8 cellular contexts compared by ENCODE assay signal in the genomic region with DNA sequence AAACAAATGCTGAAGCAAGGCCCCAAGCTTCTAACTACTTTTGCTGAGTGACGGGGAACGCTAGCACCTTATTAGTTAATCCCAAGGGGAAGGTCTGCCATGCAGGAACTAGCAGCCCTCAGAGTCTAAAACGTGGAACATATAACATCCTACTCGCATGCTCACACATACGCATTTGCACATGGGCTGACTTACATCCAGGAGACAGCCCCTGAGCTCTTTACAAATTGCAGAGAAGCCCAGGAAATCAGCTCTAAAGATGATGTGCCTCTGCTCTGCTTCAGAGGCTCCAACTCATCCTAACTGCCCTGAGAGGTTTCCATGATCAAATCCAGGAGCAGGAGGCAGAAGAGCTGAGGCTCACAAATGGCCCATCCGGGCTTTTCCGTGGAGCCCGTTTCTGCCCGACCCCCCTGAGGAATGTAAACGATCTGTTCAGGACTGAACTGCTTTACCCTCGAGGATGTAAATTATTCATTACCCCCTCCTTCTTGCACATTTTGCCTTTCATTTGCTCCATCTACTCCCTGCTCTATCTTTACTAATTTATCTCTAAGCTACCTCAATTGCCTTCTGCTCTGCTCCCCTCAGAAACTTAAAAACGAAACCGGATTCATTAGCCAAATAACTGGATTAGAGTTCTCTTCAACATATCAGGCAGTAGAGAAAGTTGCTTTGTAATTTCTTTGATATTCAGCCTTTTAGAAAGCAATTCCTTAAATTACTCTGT.
DNase-seq lines count a peak whose midpoint lies in the region; ATAC-seq and TF ChIP-seq lines count a peak whose summit lies in the region.

No MANE protein-coding gene starts in this region.

- no peaks in the 10 kb centered on the region for H3K4me1 ChIP-seq in upper lobe of right lung

- no peak overlapping the region for H3K27ac Mint-ChIP-seq in CD4-positive, alpha-beta T cell

- TF ChIP-seq CTCF in CD4-positive, alpha-beta T cell (IDR thresholded peaks at IDR 0.05) = no peak
- TF ChIP-seq CTCF in astrocyte of the cerebellum (IDR thresholded peaks at IDR 0.05; ENCODE audit: low read depth, low read length, missing control alignments) (no peak), lower leg skin (IDR thresholded peaks at IDR 0.05) (no peak), upper lobe of right lung (IDR thresholded peaks at IDR 0.05) (no peak)

- H3K36me3 Mint-ChIP-seq in CD4-positive, alpha-beta T cell (ENCODE audit: low read depth) = no peaks in the 10 kb centered on the region

- WGBS in lower leg skin, 2 donors = 32 to 37% methylated on average over 13 of the region's 13 CpGs

- H3K4me1 Mint-ChIP-seq in CD4-positive, alpha-beta T cell (ENCODE audit: low read depth) = peaks cover 5% of the 10 kb centered on the region

- peak overlapping the region; percentile 18 for H3K4me3 ChIP-seq in astrocyte of the cerebellum (ENCODE audit: low read depth, low read length)
- peak overlapping the region; percentile 28 for H3K4me3 ChIP-seq in lower leg skin (ENCODE audit: low read depth, poor library complexity, severe bottlenecking)
- H3K4me3 ChIP-seq in upper lobe of right lung = peak overlapping the region; percentile 52

- no peaks in the 10 kb centered on the region for H3K27me3 Mint-ChIP-seq in CD4-positive, alpha-beta T cell

- intact Hi-C loops in CD4-positive, alpha-beta T cell (cut with DNase I, micrococcal nuclease) = loop anchor here (2.0 to 10.0 kb wide), 9 partner anchors 287 to 1317 kb away; partner anchors contain the start of gene BBX (in 1 of the 2)
- intact Hi-C loops in lower leg skin (cut with DNase I; ENCODE audit: low total_unique reads) (loop anchor here (10.0 kb wide), 1 partner anchor 199 kb away; no protein-coding TSS in a partner anchor), upper lobe of right lung (cut with DNase I) (no loop called here)

- in situ Hi-C loops in astrocyte of the cerebellum (cut with HindIII; ENCODE audit: low sequenced_read_pairs) = no loop called here

- no peak overlapping the region for H3K27ac ChIP-seq in CD4-positive, alpha-beta T cell (ENCODE audit: low read depth, low read length)
- peak overlapping the region; percentile 33 for H3K27ac ChIP-seq in upper lobe of right lung

- POLR2A ChIA-PET in CD4-positive, alpha-beta T cell (lab: Charles Lee) = interaction anchor here (1.0 to 1.7 kb wide), 2 partner anchors 186 to 693 kb away, joined by 4 to 5 read pairs; no protein-coding TSS in a partner anchor

- H3K9me3 ChIP-seq in CD4-positive, alpha-beta T cell (ENCODE audit: control insufficient read depth, low read length) = no peaks in the 10 kb centered on the region
- no peaks in the 10 kb centered on the region for H3K9me3 ChIP-seq in upper lobe of right lung

- CTCF ChIA-PET in CD4-positive, alpha-beta T cell (lab: Charles Lee) = interaction anchor here (0.7 to 1.2 kb wide), 2 partner anchors 186 to 308 kb away, joined by 5 to 6 read pairs; no protein-coding TSS in a partner anchor

- H3K36me3 ChIP-seq in upper lobe of right lung = no peaks in the 10 kb centered on the region

- no peak for ATAC-seq in CD4-positive, alpha-beta T cell (ENCODE audit: poor library complexity)
- ATAC-seq in HG03135 (IDR thresholded peaks at IDR 0.05; ENCODE audit: unreplicated experiment) = peak; percentile 14
- no peak for ATAC-seq in upper lobe of right lung
- ATAC-seq in activated CD4-positive, CD25-positive, alpha-beta regulatory T cell treated with anti-CD3 and anti-CD28 coated beads, Interleukin-2, amount 50 U/mL, for 24 hours = no peak

- no peaks in the 10 kb centered on the region for H3K27me3 ChIP-seq in CD4-positive, alpha-beta T cell (ENCODE audit: control insufficient read depth, insufficient read depth, low read length)
- H3K27me3 ChIP-seq in upper lobe of right lung = no peaks in the 10 kb centered on the region

- no peak for TF ChIP-seq POLR2A in lower leg skin (IDR thresholded peaks at IDR 0.05)

- peak overlapping the region; percentile 46 for H3K4me3 Mint-ChIP-seq in CD4-positive, alpha-beta T cell

- H3K9me3 Mint-ChIP-seq in CD4-positive, alpha-beta T cell = no peaks in the 10 kb centered on the region

- DNase-seq in CD4-positive, alpha-beta T cell = no peak
- DNase-seq in astrocyte of the cerebellum (ENCODE audit: low read depth) = no peak
- DNase-seq in lower leg skin (ENCODE audit: low spot score in 2 of 2) = no peak
- DNase-seq in upper lobe of right lung = no peak
- no peak for DNase-seq in NOMO-1 (lab: John Stamatoyannopoulos, UW; ENCODE audit: unreplicated experiment in 2 of 2)
- DNase-seq in activated CD4-positive, CD25-positive, alpha-beta regulatory T cell (lab: John Stamatoyannopoulos, UW) = no peak
